In genomic region chr19:50431343-50432220, GRCh38 we compare ENCODE assay signal across 8 cellular contexts. TPM values are rescaled to one million over a fixed set of nuclear protein-coding genes. Genes with fewer than 3 reads are reported as not detected.
DNase-seq lines count a peak whose midpoint lies in the region; ATAC-seq and TF ChIP-seq lines count a peak whose summit lies in the region.

No MANE protein-coding gene starts in this region.

- intact Hi-C loops in activated CD4-positive, alpha-beta T cell treated with anti-CD3 and anti-CD28 coated beads for 36 hours (cut with DNase I, micrococcal nuclease), result loop anchor here in 1 of 2 experiments (1.0 kb wide), 5 partner anchors 45 to 80 kb away; partner anchors contain the start of genes EMC10, GARIN5A, JOSD2 and NR1H2
- intact Hi-C loops in colonic mucosa (cut with DNase I), result no loop called here
- intact Hi-C loops in left colon (cut with DNase I, micrococcal nuclease), result no loop called here

- peak overlapping the region; percentile 39 to 73 for H3K9ac ChIP-seq in colonic mucosa (ENCODE audit: low read depth in 2 of 2, low read length in 2 of 2)

- H3K4me3 ChIP-seq in AG04449 (ENCODE audit: low read depth, low read length) (peak overlapping the region; percentile 68), colonic mucosa (peak overlapping the region; percentile 64)

- peaks cover 15% of the 10 kb centered on the region for H3K4me1 Mint-ChIP-seq in activated CD4-positive, alpha-beta T cell treated with anti-CD3 and anti-CD28 coated beads for 36 hours

- ATAC-seq in GM18909 (IDR thresholded peaks at IDR 0.05; ENCODE audit: poor library complexity, unreplicated experiment), result peak; percentile 76
- ATAC-seq in HG03175 (IDR thresholded peaks at IDR 0.05; ENCODE audit: unreplicated experiment), result peak; percentile 81
- ATAC-seq in activated CD4-positive, alpha-beta T cell treated with anti-CD3 and anti-CD28 coated beads for 36 hours, result peak; percentile 95
- ATAC-seq in left colon, result peak; percentile 80

- H3K9me3 ChIP-seq in colonic mucosa, result no peaks in the 10 kb centered on the region

- POLR2A ChIA-PET in AG04449 (lab: Yijun Ruan, JAX), result no interaction called here
- POLR2A ChIA-PET in activated CD4-positive, alpha-beta T cell treated with anti-CD3 and anti-CD28 coated beads for 36 hours (lab: Charles Lee), result interaction anchor here (0.7 kb wide), 1 partner anchor 158 kb away, joined by 4 read pairs; no protein-coding TSS in a partner anchor

- CTCF ChIA-PET in AG04449 (lab: Yijun Ruan, JAX), result interaction anchor here (1.1 kb wide), 1 partner anchor 19 kb away, joined by 3 read pairs; no protein-coding TSS in a partner anchor
- CTCF ChIA-PET in activated CD4-positive, alpha-beta T cell treated with anti-CD3 and anti-CD28 coated beads for 36 hours (lab: Charles Lee), result no interaction called here

- no peaks in the 10 kb centered on the region for H3K36me3 ChIP-seq in colonic mucosa

- no peaks in the 10 kb centered on the region for H3K9me3 Mint-ChIP-seq in activated CD4-positive, alpha-beta T cell treated with anti-CD3 and anti-CD28 coated beads for 36 hours (ENCODE audit: low read depth)

- H3K27me3 Mint-ChIP-seq in activated CD4-positive, alpha-beta T cell treated with anti-CD3 and anti-CD28 coated beads for 36 hours, result peaks cover 6% of the 10 kb centered on the region

- peaks cover 14% of the 10 kb centered on the region for H3K27me3 ChIP-seq in colonic mucosa

- H3K4me3 Mint-ChIP-seq in activated CD4-positive, alpha-beta T cell treated with anti-CD3 and anti-CD28 coated beads for 36 hours, result peak overlapping the region; percentile 72

- TF ChIP-seq CTCF in AG04449 (IDR thresholded peaks at IDR 0.05; ENCODE audit: insufficient read depth, low read length, missing control alignments) (no peak), colonic mucosa (IDR thresholded peaks at IDR 0.05) (no peak)

- peak overlapping the region; percentile 93 for H3K27ac Mint-ChIP-seq in activated CD4-positive, alpha-beta T cell treated with anti-CD3 and anti-CD28 coated beads for 36 hours

- H3K4me1 ChIP-seq in colonic mucosa, result no peaks in the 10 kb centered on the region

- peak overlapping the region; percentile 21 for H3K27ac ChIP-seq in colonic mucosa

- DNase-seq in AG04449 (ENCODE audit: low read depth, low spot score) (no peak), NCI-H345 treated with DMSO at 0.1 percent for 48 hours (lab: John Stamatoyannopoulos, UW; ENCODE audit: unreplicated experiment) (peak; percentile 59), colonic mucosa (peak; percentile 85), left colon (peak; percentile 70 to 88)
- peak; percentile 92 for DNase-seq in activated CD4-positive, alpha-beta T cell treated with anti-CD3 and anti-CD28 coated beads for 36 hours
- peak; percentile 55 to 84 for DNase-seq in stimulated activated CD4-positive, alpha-beta T cell treated with anti-CD3 and anti-CD28 coated beads, Interleukin-1b, Interleukin-23, amount 100 ng/mL, for 1 hour (ENCODE audit: low read depth in 2 of 2)

- H3K36me3 Mint-ChIP-seq in activated CD4-positive, alpha-beta T cell treated with anti-CD3 and anti-CD28 coated beads for 36 hours (ENCODE audit: low read depth), result no peaks in the 10 kb centered on the region

RNA-seq across cellular contexts. Expression of gene MYBPC2, which starts 1.1 kb away (rescaled TPM):
- total RNA-seq in activated CD4-positive, alpha-beta T cell treated with anti-CD3 and anti-CD28 coated beads for 36 hours, result under 1 TPM; 0.14 to 0.30 TPM
- not detected for total RNA-seq in colonic mucosa
- under 1 TPM in 1 of 2 donors, not detected in 1; 0.06 TPM for total RNA-seq in left colon

RNA-seq across cellular contexts. Expression of gene SPIB, which starts 12.8 kb away (rescaled TPM):
- total RNA-seq in activated CD4-positive, alpha-beta T cell treated with anti-CD3 and anti-CD28 coated beads for 36 hours, result under 1 TPM; 0.33 to 0.50 TPM
- 10 to 100 TPM; 32.5 to 46.0 TPM for total RNA-seq in colonic mucosa
- total RNA-seq in left colon, result 10 to 100 TPM; 48.2 to 93.6 TPM

RNA-seq across cellular contexts. Expression of gene EMC10, which starts 44.7 kb away (rescaled TPM):
- 10 to 100 TPM; 33.4 to 34.7 TPM for total RNA-seq in activated CD4-positive, alpha-beta T cell treated with anti-CD3 and anti-CD28 coated beads for 36 hours
- 100 to 1,000 TPM; 112 to 163 TPM for total RNA-seq in colonic mucosa
- total RNA-seq in left colon, result 100 to 1,000 TPM; 125 to 132 TPM

RNA-seq across cellular contexts. Expression of gene GARIN5A, which starts 45.1 kb away (rescaled TPM):
- under 1 TPM; 0.48 to 0.58 TPM for total RNA-seq in activated CD4-positive, alpha-beta T cell treated with anti-CD3 and anti-CD28 coated beads for 36 hours
- 1 to 10 TPM; 2.1 to 4.4 TPM for total RNA-seq in colonic mucosa
- 1 to 10 TPM; 1.5 to 3.1 TPM for total RNA-seq in left colon

RNA-seq across cellular contexts. Expression of gene POLD1, which starts 47.4 kb away (rescaled TPM):
- total RNA-seq in activated CD4-positive, alpha-beta T cell treated with anti-CD3 and anti-CD28 coated beads for 36 hours, result 100 to 1,000 TPM; 220 to 227 TPM
- total RNA-seq in colonic mucosa (10 to 100 TPM; 26.2 to 76.3 TPM), left colon (10 to 100 TPM; 26.0 to 28.2 TPM)

Comparison
In these comparisons a context has a peak if more than half of its experiments do, and no peak if none do; other contexts are left out.
1. RNA of gene SPIB, which starts 12.8 kb away (total RNA-seq): 48.2 to 93.6 TPM in left colon and 32.5 to 46.0 TPM in colonic mucosa; 0.33 to 0.50 TPM in activated CD4-positive, alpha-beta T cell treated with anti-CD3 and anti-CD28 coated beads for 36 hours; every median in the first group is over 10 times any median in the second.
2. Peak in every context shown above with its lines, with median percentiles within 50 percentile points of each other: ATAC-seq.